Comparison of ENCODE assay signal across 18 cellular contexts in the genomic region with DNA sequence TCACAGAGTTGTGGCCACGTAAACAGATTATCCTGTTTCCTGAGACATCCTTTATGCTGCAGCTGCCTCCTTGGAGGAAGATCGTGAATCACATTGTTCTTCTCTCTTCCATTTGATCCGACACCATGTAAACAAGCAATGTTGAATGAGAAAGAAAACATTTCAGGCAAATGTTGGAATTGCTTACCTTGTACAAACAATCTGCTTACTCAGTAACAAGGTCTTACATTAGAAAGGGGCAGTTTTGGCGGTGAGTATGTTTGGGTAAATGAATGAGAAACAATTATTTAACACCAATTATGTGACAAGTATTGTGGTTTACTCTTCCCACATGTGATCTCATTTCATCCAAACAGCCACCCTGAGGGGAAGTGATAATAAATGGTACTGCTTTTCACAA.
DNase-seq lines count a peak whose midpoint lies in the region; ATAC-seq, FAIRE-seq and TF ChIP-seq lines count a peak whose summit lies in the region.
"Had no signal": no experiment of that assay in that cellular context is flagged by ENCODE, and none has a peak within 500 bp of the region (broad histone marks: within the 10 kb centered on the region; RNA-seq: fewer than 3 reads in every experiment).

No MANE protein-coding gene starts in this region.

- no peaks in the 10 kb centered on the region for H4K20me1 ChIP-seq in GM12878 (ENCODE audit: control insufficient read depth, insufficient read depth)

- H3K27ac ChIP-seq in GM12878 (ENCODE audit: control insufficient read depth, insufficient read depth) = no peak overlapping the region
- H3K27ac ChIP-seq: Peyer's patch had no signal

- no peak overlapping the region for H2AFZ ChIP-seq in GM12878 (ENCODE audit: control insufficient read depth, low read depth, low read length)

- H3K4me1 ChIP-seq in GM12878 (ENCODE audit: control insufficient read depth, insufficient read depth, low read length) = no peaks in the 10 kb centered on the region
- H3K4me1 ChIP-seq: Caco-2, Peyer's patch had no signal

- no peak overlapping the region for H3K4me2 ChIP-seq in GM12878 (ENCODE audit: control insufficient read depth, insufficient read depth)

- no peaks in the 10 kb centered on the region for H3K27me3 Mint-ChIP-seq in activated CD4-positive, alpha-beta T cell treated with anti-CD3 and anti-CD28 coated beads, Interleukin-2, amount 10 ng/mL, durations not matched to agents 24 days and 14 days

- H3K27ac Mint-ChIP-seq in activated CD4-positive, alpha-beta T cell treated with anti-CD3 and anti-CD28 coated beads, Interleukin-2, amount 10 ng/mL, durations not matched to agents 24 days and 14 days = no peak overlapping the region
- H3K27ac Mint-ChIP-seq: CD14-positive monocyte; H9; T-helper 1 cell treated with Interleukin-12 subunit alpha and Interleukin-12 subunit beta and Interleukin-4 antibody, amounts not matched to agents 30 μg/mL and 1 μg/mL, for 36 hours had no signal

- no peaks in the 10 kb centered on the region for H3K36me3 ChIP-seq in GM12878 (ENCODE audit: control insufficient read depth in 2 of 2, insufficient read depth in 2 of 2, low read length in 1 of 2)
- no peaks in the 10 kb centered on the region for H3K36me3 ChIP-seq in MG63
- H3K36me3 ChIP-seq: Peyer's patch had no signal

- H3K9me3 ChIP-seq in GM12878 (replicated peaks; ENCODE audit: control insufficient read depth, insufficient read depth, low read length) (no peaks in the 10 kb centered on the region), MG63 (no peaks in the 10 kb centered on the region)
- H3K9me3 ChIP-seq: Caco-2, Peyer's patch had no signal

- H3K9ac ChIP-seq in GM12878 (ENCODE audit: control insufficient read depth, insufficient read depth, low read length) = no peak overlapping the region

- intact Hi-C loops in GM12878 (cut with micrococcal nuclease; ENCODE audit: unreplicated experiment) = no loop called here
- intact Hi-C loops in activated CD4-positive, alpha-beta T cell treated with anti-CD3 and anti-CD28 coated beads, Interleukin-2, amount 10 ng/mL, durations not matched to agents 24 days and 14 days (cut with micrococcal nuclease) = no loop called here

- H3K4me3 ChIP-seq in GM12878 (no peak overlapping the region), MG63 (no peak overlapping the region)
- H3K4me3 ChIP-seq: Peyer's patch had no signal

- H3K36me3 Mint-ChIP-seq in activated CD4-positive, alpha-beta T cell treated with anti-CD3 and anti-CD28 coated beads, Interleukin-2, amount 10 ng/mL, durations not matched to agents 24 days and 14 days (ENCODE audit: low read depth) = no peaks in the 10 kb centered on the region
- H3K36me3 Mint-ChIP-seq: CD14-positive monocyte had no signal

- in situ Hi-C loops in GM12878 (cut with MboI) = no loop called here

- H3K4me3 Mint-ChIP-seq in activated CD4-positive, alpha-beta T cell treated with anti-CD3 and anti-CD28 coated beads, Interleukin-2, amount 10 ng/mL, durations not matched to agents 24 days and 14 days = no peak overlapping the region
- H3K4me3 Mint-ChIP-seq: H9; T-helper 1 cell treated with Interleukin-12 subunit alpha and Interleukin-12 subunit beta and Interleukin-4 antibody, amounts not matched to agents 30 μg/mL and 1 μg/mL, for 36 hours had no signal

- TF ChIP-seq EP300 in GM12878 (IDR thresholded peaks at IDR 0.05; ENCODE audit: borderline replicate concordance in 1 of 2, control insufficient read depth in 1 of 2, low read depth in 2 of 2, low read length in 2 of 2) = no peak

- H3K9me3 Mint-ChIP-seq in activated CD4-positive, alpha-beta T cell treated with anti-CD3 and anti-CD28 coated beads, Interleukin-2, amount 10 ng/mL, durations not matched to agents 24 days and 14 days = no peaks in the 10 kb centered on the region
- H3K9me3 Mint-ChIP-seq: H9; T-helper 1 cell treated with Interleukin-12 subunit alpha and Interleukin-12 subunit beta and Interleukin-4 antibody, amounts not matched to agents 30 μg/mL and 1 μg/mL, for 36 hours had no signal

- BruUV-seq in GM12878 (replicated peaks; lab: Mats Ljungman, UMichigan) = no TSS peak

- SMC1A ChIA-PET in GM12878 (lab: Charles Lee; ENCODE audit: uncharacterized antibody, unreplicated experiment) = no interaction called here

- DNase-seq in COR-L47 (lab: John Stamatoyannopoulos, UW) (peak; percentile 83), HTR-8/SVneo (ENCODE audit: insufficient read length, low spot score) (no peak), NCI-H2081 treated with DMSO at 0.1 percent for 48 hours (lab: John Stamatoyannopoulos, UW) (peak; percentile 73), GM12878 (ENCODE audit: low read depth, low spot score) (no peak), NCI-H1048 (lab: John Stamatoyannopoulos, UW) (no peak), MG63 (no peak)
- no peak for DNase-seq in activated CD4-positive, alpha-beta T cell treated with anti-CD3 and anti-CD28 coated beads, Interleukin-2, amount 10 ng/mL, durations not matched to agents 24 days and 14 days
- DNase-seq: Caco-2, H9, KBM-7, NCI-H1436, NCI-H524, Peyer's patch, SHP77 had no signal

- no peaks in the 10 kb centered on the region for H3K4me1 Mint-ChIP-seq in activated CD4-positive, alpha-beta T cell treated with anti-CD3 and anti-CD28 coated beads, Interleukin-2, amount 10 ng/mL, durations not matched to agents 24 days and 14 days
- H3K4me1 Mint-ChIP-seq: CD14-positive monocyte had no signal

- no peaks in the 10 kb centered on the region for H3K79me2 ChIP-seq in GM12878 (ENCODE audit: control insufficient read depth, insufficient read depth, low read length)

- WGBS in GM12878 (ENCODE audit: insufficient coverage, insufficient replicate concordance, low lambda C conversion rate, missing lambda C conversion rate) = 14% methylated on average over 4 of the region's 4 CpGs

- CTCF ChIA-PET in GM12878 (lab: Yijun Ruan, JAX) = interaction anchor here (1.0 to 1.5 kb wide), 3 partner anchors 700 to 702 kb away, joined by 3 to 5 read pairs (median 3); no protein-coding TSS in a partner anchor

- H3K27me3 ChIP-seq in GM12878 (replicated peaks in 1 of 2; ENCODE audit: control insufficient read depth in 2 of 2, insufficient read depth in 2 of 2, low read length in 1 of 2) (no peaks in the 10 kb centered on the region), MG63 (no peaks in the 10 kb centered on the region)
- H3K27me3 ChIP-seq: Peyer's patch had no signal

- ATAC-seq in GM12878 (no peak), HG03457 (IDR thresholded peaks at IDR 0.05; ENCODE audit: unreplicated experiment) (no peak)

- peak; percentile 63 for FAIRE-seq in HTR-8/SVneo (lab: Jason Lieb, UNC)
- FAIRE-seq in GM12878 (lab: Jason Lieb, UNC) = no peak
- FAIRE-seq: GM18507 had no signal

- no peak for TF ChIP-seq RAD21 in GM12878 (IDR thresholded peaks at IDR 0.05; ENCODE audit: insufficient read depth, low read depth, low read length)

- TF ChIP-seq CTCF in GM12878 (IDR thresholded peaks at IDR 0.05 in 2 of 3, conservative IDR thresholded peaks at IDR 0.05 in 1 of 3; ENCODE audit: control insufficient read depth in 2 of 3, extremely low read depth in 1 of 3, insufficient read depth in 1 of 3, low read depth in 3 of 3, low read length in 3 of 3) = no peak

- RAD21 ChIA-PET in GM12878 (lab: Charles Lee; ENCODE audit: unreplicated experiment) = no interaction called here

- TF ChIP-seq POLR2A in GM12878 (IDR thresholded peaks at IDR 0.05; ENCODE audit: low read depth, low read length) = no peak

- POLR2A ChIA-PET in GM12878 (lab: Charles Lee) = no interaction called here

TF ChIP-seq in GM12878, 131 proteins besides CTCF, POLR2A, EP300 and RAD21:
- TF ChIP-seq MTA2 (IDR thresholded peaks at IDR 0.05; ENCODE audit: low read depth) (peak; percentile 60; the same call in 1 of the 2 replicates), MEF2A (IDR thresholded peaks at IDR 0.05; ENCODE audit: insufficient read depth, low read depth, low read length) (no peak)

Comparison
In these comparisons a context has a peak if more than half of its experiments do, and no peak if none do; other contexts are left out.
1. DNase-seq: peak in COR-L47 (single experiment) and NCI-H2081 treated with DMSO at 0.1 percent for 48 hours (single experiment); none in HTR-8/SVneo (single experiment), GM12878 (single experiment), NCI-H1048 (single experiment), activated CD4-positive, alpha-beta T cell treated with anti-CD3 and anti-CD28 coated beads, Interleukin-2, amount 10 ng/mL, durations not matched to agents 24 days and 14 days (single experiment) and MG63 (single experiment).